ENCODE assay signal across 2 cellular contexts in the genomic region with DNA sequence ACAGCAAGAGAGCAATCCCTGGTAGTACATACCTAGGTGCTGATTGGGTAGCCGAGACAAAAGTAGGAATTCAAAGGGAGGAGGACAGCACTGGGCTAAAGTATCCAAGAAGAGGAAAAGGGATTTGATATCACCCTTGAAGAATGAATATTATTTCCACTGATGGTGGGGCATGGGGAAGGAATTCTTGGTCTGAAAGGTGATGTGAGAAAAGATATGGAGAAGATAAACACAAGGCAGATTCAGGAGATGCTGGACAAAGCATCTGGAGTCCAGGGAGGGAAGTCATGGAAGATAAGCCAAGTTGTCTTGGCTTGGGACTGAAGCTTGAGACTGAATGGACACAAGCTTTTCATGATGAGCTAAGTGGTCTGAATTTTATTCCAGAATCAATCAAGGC.
TF ChIP-seq lines count a peak whose summit lies in the region.

No MANE protein-coding gene starts in this region.

TF ChIP-seq in SK-N-SH, 30 proteins besides CTCF, POLR2A, EP300 and RAD21 (continued from another document and continues in another):
- TF ChIP-seq FOSL2 (IDR thresholded peaks at IDR 0.05; ENCODE audit: borderline replicate concordance, low read depth) (no peak), MEF2A (IDR thresholded peaks at IDR 0.05; ENCODE audit: borderline replicate concordance, low read depth) (no peak), RCOR1 (IDR thresholded peaks at IDR 0.05; ENCODE audit: low read length) (no peak), NFIC (IDR thresholded peaks at IDR 0.05; ENCODE audit: borderline replicate concordance) (peak; percentile 18; the same call in 1 of the 2 replicates), PBX3 (IDR thresholded peaks at IDR 0.05) (peak; percentile 43), TCF12 (IDR thresholded peaks at IDR 0.05) (peak; percentile 68), REST (IDR thresholded peaks at IDR 0.05; ENCODE audit: low read depth, low read length) (no peak), FOXJ3 (CRISPR knock-in tag; IDR thresholded peaks at IDR 0.05) (no peak), ELF1 (IDR thresholded peaks at IDR 0.05) (no peak), RXRA (IDR thresholded peaks at IDR 0.05; ENCODE audit: borderline replicate concordance, low read depth) (no peak), JUND (IDR thresholded peaks at IDR 0.05) (peak; percentile 30; the same call in 1 of the 2 replicates), EZH2phosphoT487 (IDR thresholded peaks at IDR 0.05; ENCODE audit: borderline replicate concordance, low read depth) (no peak), MXI1 (IDR thresholded peaks at IDR 0.05; ENCODE audit: low read depth, low read length) (no peak), NRF1 (IDR thresholded peaks at IDR 0.05; ENCODE audit: low read depth, low read length) (no peak), SIN3A (IDR thresholded peaks at IDR 0.05; ENCODE audit: borderline replicate concordance, low read depth, low read length) (no peak), IRF3 (IDR thresholded peaks at IDR 0.05; ENCODE audit: low read depth, low read length) (no peak), POLR2AphosphoS5 (IDR thresholded peaks at IDR 0.05; ENCODE audit: low read depth, low read length) (no peak), USF2 (IDR thresholded peaks at IDR 0.05; ENCODE audit: borderline replicate concordance, low read depth, low read length) (no peak), RFX5 (IDR thresholded peaks at IDR 0.05; ENCODE audit: low read length) (no peak), YY1 (IDR thresholded peaks at IDR 0.05; ENCODE audit: low read depth) (no peak)
- TF ChIP-seq, protein P1, sequence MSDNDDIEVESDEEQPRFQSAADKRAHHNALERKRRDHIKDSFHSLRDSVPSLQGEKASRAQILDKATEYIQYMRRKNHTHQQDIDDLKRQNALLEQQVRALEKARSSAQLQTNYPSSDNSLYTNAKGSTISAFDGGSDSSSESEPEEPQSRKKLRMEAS (IDR thresholded peaks at IDR 0.05; ENCODE audit: low read depth) = no peak
- TF ChIP-seq, protein P2, sequence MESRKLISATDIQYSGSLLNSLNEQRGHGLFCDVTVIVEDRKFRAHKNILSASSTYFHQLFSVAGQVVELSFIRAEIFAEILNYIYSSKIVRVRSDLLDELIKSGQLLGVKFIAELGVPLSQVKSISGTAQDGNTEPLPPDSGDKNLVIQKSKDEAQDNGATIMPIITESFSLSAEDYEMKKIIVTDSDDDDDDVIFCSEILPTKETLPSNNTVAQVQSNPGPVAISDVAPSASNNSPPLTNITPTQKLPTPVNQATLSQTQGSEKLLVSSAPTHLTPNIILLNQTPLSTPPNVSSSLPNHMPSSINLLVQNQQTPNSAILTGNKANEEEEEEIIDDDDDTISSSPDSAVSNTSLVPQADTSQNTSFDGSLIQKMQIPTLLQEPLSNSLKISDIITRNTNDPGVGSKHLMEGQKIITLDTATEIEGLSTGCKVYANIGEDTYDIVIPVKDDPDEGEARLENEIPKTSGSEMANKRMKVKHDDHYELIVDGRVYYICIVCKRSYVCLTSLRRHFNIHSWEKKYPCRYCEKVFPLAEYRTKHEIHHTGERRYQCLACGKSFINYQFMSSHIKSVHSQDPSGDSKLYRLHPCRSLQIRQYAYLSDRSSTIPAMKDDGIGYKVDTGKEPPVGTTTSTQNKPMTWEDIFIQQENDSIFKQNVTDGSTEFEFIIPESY (IDR thresholded peaks at IDR 0.05; ENCODE audit: borderline replicate concordance, low read depth) = no peak

TF ChIP-seq in SK-N-SH treated with all-trans-retinoic acid at 6 μM for 48 hours, 23 proteins besides CTCF, POLR2A, EP300 and RAD21 (continued from another document):
- TF ChIP-seq, protein P3, sequence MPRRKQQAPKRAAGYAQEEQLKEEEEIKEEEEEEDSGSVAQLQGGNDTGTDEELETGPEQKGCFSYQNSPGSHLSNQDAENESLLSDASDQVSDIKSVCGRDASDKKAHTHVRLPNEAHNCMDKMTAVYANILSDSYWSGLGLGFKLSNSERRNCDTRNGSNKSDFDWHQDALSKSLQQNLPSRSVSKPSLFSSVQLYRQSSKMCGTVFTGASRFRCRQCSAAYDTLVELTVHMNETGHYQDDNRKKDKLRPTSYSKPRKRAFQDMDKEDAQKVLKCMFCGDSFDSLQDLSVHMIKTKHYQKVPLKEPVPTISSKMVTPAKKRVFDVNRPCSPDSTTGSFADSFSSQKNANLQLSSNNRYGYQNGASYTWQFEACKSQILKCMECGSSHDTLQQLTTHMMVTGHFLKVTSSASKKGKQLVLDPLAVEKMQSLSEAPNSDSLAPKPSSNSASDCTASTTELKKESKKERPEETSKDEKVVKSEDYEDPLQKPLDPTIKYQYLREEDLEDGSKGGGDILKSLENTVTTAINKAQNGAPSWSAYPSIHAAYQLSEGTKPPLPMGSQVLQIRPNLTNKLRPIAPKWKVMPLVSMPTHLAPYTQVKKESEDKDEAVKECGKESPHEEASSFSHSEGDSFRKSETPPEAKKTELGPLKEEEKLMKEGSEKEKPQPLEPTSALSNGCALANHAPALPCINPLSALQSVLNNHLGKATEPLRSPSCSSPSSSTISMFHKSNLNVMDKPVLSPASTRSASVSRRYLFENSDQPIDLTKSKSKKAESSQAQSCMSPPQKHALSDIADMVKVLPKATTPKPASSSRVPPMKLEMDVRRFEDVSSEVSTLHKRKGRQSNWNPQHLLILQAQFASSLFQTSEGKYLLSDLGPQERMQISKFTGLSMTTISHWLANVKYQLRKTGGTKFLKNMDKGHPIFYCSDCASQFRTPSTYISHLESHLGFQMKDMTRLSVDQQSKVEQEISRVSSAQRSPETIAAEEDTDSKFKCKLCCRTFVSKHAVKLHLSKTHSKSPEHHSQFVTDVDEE (CRISPR knock-in tag; IDR thresholded peaks at IDR 0.05) = no peak
- TF ChIP-seq CSRNP3 (CRISPR knock-in tag; IDR thresholded peaks at IDR 0.05) = no peak
